27 cellular contexts compared by ENCODE assay signal in the genomic region with DNA sequence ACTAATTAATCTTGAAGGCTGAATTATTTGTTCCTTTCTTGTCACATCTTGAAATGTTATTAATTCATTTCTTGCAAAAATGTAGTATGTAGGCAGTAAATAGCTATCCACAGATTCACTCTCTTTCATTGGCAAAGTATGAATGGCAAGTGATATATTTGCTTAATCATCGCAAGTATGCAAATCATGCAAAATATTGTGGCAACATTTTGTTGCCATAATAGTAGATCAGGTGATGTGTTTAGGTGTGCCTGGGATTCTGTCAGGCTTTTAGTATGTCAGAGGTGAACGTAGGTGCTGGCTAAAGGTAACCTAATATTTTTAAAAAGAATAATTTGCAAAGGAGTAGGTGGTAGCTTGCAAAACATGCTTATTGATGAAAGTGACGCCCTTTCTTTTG. TPM values are rescaled to one million over a fixed set of nuclear protein-coding genes. Genes with fewer than 3 reads are reported as not detected.
DNase-seq lines count a peak whose midpoint lies in the region; ATAC-seq and TF ChIP-seq lines count a peak whose summit lies in the region.
"Had no signal": no experiment of that assay in that cellular context is flagged by ENCODE, and none has a peak within 500 bp of the region (broad histone marks: within the 10 kb centered on the region; RNA-seq: fewer than 3 reads in every experiment).

No MANE protein-coding gene starts in this region.

- H3K27ac Mint-ChIP-seq in effector memory CD8-positive, alpha-beta T cell = peak overlapping the region in 1 of 2 donors; percentile 72
- no peak overlapping the region for H3K27ac Mint-ChIP-seq in WTC11
- H3K27ac Mint-ChIP-seq: activated CD8-positive, alpha-beta T cell treated with anti-CD3 and anti-CD28 coated beads for 36 hours; activated naive CD8-positive, alpha-beta T cell treated with anti-CD3 and anti-CD28 coated beads, Interleukin-2, amount 10 ng/mL, durations not matched to agents 7 days and 5 days; HFFc6 had no signal

- H3K4me2 ChIP-seq in GM23248 (ENCODE audit: unreplicated experiment) (no peak overlapping the region), trophoblast cell (ENCODE audit: low read length) (no peak overlapping the region)

- peaks cover 49 to 79% of the 10 kb centered on the region in 2 donors for H3K4me1 Mint-ChIP-seq in effector memory CD8-positive, alpha-beta T cell (ENCODE audit: low read depth in 2 of 2)
- peaks cover 37% of the 10 kb centered on the region for H3K4me1 Mint-ChIP-seq in WTC11

- H3K23ac ChIP-seq in trophoblast cell (ENCODE audit: low read length) = no peak overlapping the region

- H3K36me3 Mint-ChIP-seq in effector memory CD8-positive, alpha-beta T cell (ENCODE audit: insufficient read depth) = peaks cover 88% of the 10 kb centered on the region
- H3K36me3 Mint-ChIP-seq in WTC11 = peaks cover 25% of the 10 kb centered on the region

- WGBS in GM23248 (ENCODE audit: low coverage in 1 of 2, low lambda C conversion rate in 2 of 2, missing lambda C conversion rate in 2 of 2), 2 experiments = 99 to 100% methylated on average over 3 of the region's 3 CpGs
- no CpG with 5 or more reads among the region's 3 CpGs for WGBS in trophoblast cell (ENCODE audit: extremely low coverage, insufficient coverage, insufficient read length)

- H3K4me3 Mint-ChIP-seq in effector memory CD8-positive, alpha-beta T cell = peak overlapping the region; percentile 17 to 90
- H3K4me3 Mint-ChIP-seq in WTC11 = no peak overlapping the region
- H3K4me3 Mint-ChIP-seq: activated CD8-positive, alpha-beta T cell treated with anti-CD3 and anti-CD28 coated beads for 36 hours; activated naive CD8-positive, alpha-beta T cell treated with anti-CD3 and anti-CD28 coated beads, Interleukin-2, amount 10 ng/mL, durations not matched to agents 7 days and 5 days; HFFc6 had no signal

- peaks cover 5% of the 10 kb centered on the region for H3K79me1 ChIP-seq in trophoblast cell (ENCODE audit: low read length)

- H3K4me1 ChIP-seq in GM23248 (ENCODE audit: insufficient read depth) (peaks cover 38% of the 10 kb centered on the region), trophoblast cell (ENCODE audit: control insufficient read depth in 1 of 2, insufficient read depth in 2 of 2, low read length in 2 of 2) (peaks cover 5 to 7% of the 10 kb centered on the region in 2 experiments), uterus (peaks cover 9 to 11% of the 10 kb centered on the region in 2 donors)
- H3K4me1 ChIP-seq: SJCRH30 had no signal

- POLR2A ChIA-PET in WTC11 (lab: Charles Lee) = no interaction called here

- no peak for ATAC-seq in effector memory CD8-positive, alpha-beta T cell (replicated peaks)
- ATAC-seq in WTC11 = no peak
- ATAC-seq: activated CD8-positive, alpha-beta T cell treated with anti-CD3 and anti-CD28 coated beads for 36 hours had no signal

- H3K4me3 ChIP-seq in GM23248 (no peak overlapping the region), trophoblast cell (ENCODE audit: low read depth, low read length) (no peak overlapping the region), uterus (no peak overlapping the region)
- H3K4me3 ChIP-seq: left ventricle myocardium inferior, SJCRH30 had no signal

- no peak overlapping the region for H4K12ac ChIP-seq in trophoblast cell (ENCODE audit: low read depth, low read length)

- no peak overlapping the region for H4K8ac ChIP-seq in trophoblast cell (ENCODE audit: low read depth, low read length)

- H3K36me3 ChIP-seq in GM23248 (ENCODE audit: low read depth) = peaks cover 13% of the 10 kb centered on the region; the same call in 1 of the 2 replicates
- H3K36me3 ChIP-seq in trophoblast cell (ENCODE audit: control insufficient read depth in 1 of 2, insufficient read depth in 2 of 2, low read length in 2 of 2) = peaks cover 7 to 18% of the 10 kb centered on the region in 2 experiments
- H3K36me3 ChIP-seq in uterus = no peaks in the 10 kb centered on the region
- H3K36me3 ChIP-seq: SJCRH30 had no signal

- H3K79me2 ChIP-seq in GM23248 (ENCODE audit: insufficient read depth) = peaks cover 44% of the 10 kb centered on the region
- peaks cover 5% of the 10 kb centered on the region for H3K79me2 ChIP-seq in trophoblast cell (ENCODE audit: control insufficient read depth, insufficient read depth, low read length, poor library complexity)

- no peak overlapping the region for H3K14ac ChIP-seq in trophoblast cell (ENCODE audit: low read length)

- peak; percentile 37 for DNase-seq in GM23248
- peak; percentile 29 for DNase-seq in NCI-H526 treated with DMSO at 0.1 percent for 48 hours (lab: John Stamatoyannopoulos, UW)
- DNase-seq in effector memory CD8-positive, alpha-beta T cell = no peak
- DNase-seq in trophoblast cell = peak; percentile 57 to 95
- no peak for DNase-seq in cardiac septum (ENCODE audit: low spot score)
- DNase-seq in DMS114 treated with DMSO at 0.1 percent for 48 hours (lab: John Stamatoyannopoulos, UW; ENCODE audit: unreplicated experiment) = no peak
- no peak for DNase-seq in WTC11 (ENCODE audit: low spot score)
- DNase-seq in uterus = no peak
- DNase-seq: activated CD4-positive, CD25-positive, alpha-beta regulatory T cell treated with anti-CD3 and anti-CD28 coated beads, Interleukin-2, amount 50 U/mL, for 72 hours; activated CD8-positive, alpha-beta T cell treated with anti-CD3 and anti-CD28 coated beads for 36 hours; activated gamma-delta T cell; activated naive CD8-positive, alpha-beta T cell treated with anti-CD3 and anti-CD28 coated beads, Interleukin-2, amount 10 ng/mL, durations not matched to agents 7 days and 5 days; C1 segment of cervical spinal cord; central memory CD4-positive, alpha-beta T cell; dermis blood vessel endothelial cell; GOT3; HFFc6; left ventricle myocardium inferior; naive B cell; NCI-H1105; NCI-H187 treated with DMSO at 0.1 percent for 48 hours; NCI-H524 treated with DMSO at 0.1 percent for 48 hours; occipital lobe; SJCRH30; small intestine; stimulated activated CD8-positive, alpha-beta memory T cell treated with anti-CD3 and anti-CD28 coated beads, Interleukin-4, amount 100 ng/mL, for 48 hours; substantia nigra had no signal

- TF ChIP-seq POLR2A in uterus (IDR thresholded peaks at IDR 0.05) = no peak

- no peak overlapping the region for H2BK120ac ChIP-seq in trophoblast cell (ENCODE audit: insufficient read depth, low read length, poor library complexity)

- no peaks in the 10 kb centered on the region for H4K20me1 ChIP-seq in GM23248 (ENCODE audit: insufficient read depth)

- peaks cover 48% of the 10 kb centered on the region for H3F3A ChIP-seq in GM23248 (ENCODE audit: insufficient read depth)

- no peak overlapping the region for H3K27ac ChIP-seq in GM23248
- H3K27ac ChIP-seq in trophoblast cell (ENCODE audit: low read depth, low read length) = no peak overlapping the region
- no peak overlapping the region for H3K27ac ChIP-seq in uterus
- H3K27ac ChIP-seq: left ventricle myocardium inferior, SJCRH30 had no signal

- TF ChIP-seq CTCF in WTC11 (IDR thresholded peaks at IDR 0.05) (no peak), uterus (IDR thresholded peaks at IDR 0.05) (no peak)

- H3K27me3 ChIP-seq in GM23248 (replicated peaks; ENCODE audit: insufficient read depth) (no peaks in the 10 kb centered on the region), trophoblast cell (ENCODE audit: insufficient read depth, low read length) (no peaks in the 10 kb centered on the region), uterus (no peaks in the 10 kb centered on the region)

- no peak overlapping the region for H3K4ac ChIP-seq in trophoblast cell (ENCODE audit: low read depth, low read length)

- no peaks in the 10 kb centered on the region for H3K9me3 ChIP-seq in GM23248 (ENCODE audit: low read depth)
- no peaks in the 10 kb centered on the region for H3K9me3 ChIP-seq in trophoblast cell (ENCODE audit: insufficient read depth, low read depth, low read length)
- no peaks in the 10 kb centered on the region for H3K9me3 ChIP-seq in uterus
- H3K9me3 ChIP-seq: left ventricle myocardium inferior, SJCRH30 had no signal

- no peak overlapping the region for H4K91ac ChIP-seq in trophoblast cell (ENCODE audit: low read depth, low read length)

- H2BK12ac ChIP-seq in trophoblast cell (ENCODE audit: low read length) = no peak overlapping the region

- H3K9me2 ChIP-seq in GM23248 (ENCODE audit: insufficient read depth) = no peaks in the 10 kb centered on the region

- H3K9me3 Mint-ChIP-seq in effector memory CD8-positive, alpha-beta T cell = no peaks in the 10 kb centered on the region
- no peaks in the 10 kb centered on the region for H3K9me3 Mint-ChIP-seq in WTC11
- H3K9me3 Mint-ChIP-seq: activated CD8-positive, alpha-beta T cell treated with anti-CD3 and anti-CD28 coated beads for 36 hours; activated naive CD8-positive, alpha-beta T cell treated with anti-CD3 and anti-CD28 coated beads, Interleukin-2, amount 10 ng/mL, durations not matched to agents 7 days and 5 days; HFFc6; naive B cell had no signal

- intact Hi-C loops in cardiac septum (cut with DNase I) = no loop called here
- intact Hi-C loops in uterus (cut with DNase I; ENCODE audit: low total_unique reads) = no loop called here

- H2BK5ac ChIP-seq in trophoblast cell (ENCODE audit: low read depth, low read length, poor library complexity) = no peak overlapping the region

- H3K27me3 Mint-ChIP-seq in effector memory CD8-positive, alpha-beta T cell = no peaks in the 10 kb centered on the region
- peaks cover 11% of the 10 kb centered on the region for H3K27me3 Mint-ChIP-seq in WTC11 (ENCODE audit: low read depth)
- H3K27me3 Mint-ChIP-seq: activated CD8-positive, alpha-beta T cell treated with anti-CD3 and anti-CD28 coated beads for 36 hours; activated naive CD8-positive, alpha-beta T cell treated with anti-CD3 and anti-CD28 coated beads, Interleukin-2, amount 10 ng/mL, durations not matched to agents 7 days and 5 days; naive B cell had no signal

- in situ Hi-C loops in GM23248 (cut with MboI) = no loop called here

- H3K9ac ChIP-seq in GM23248 = no peak overlapping the region
- H3K9ac ChIP-seq in trophoblast cell (ENCODE audit: low read length) = no peak overlapping the region

- H2AFZ ChIP-seq in GM23248 (no peak overlapping the region), trophoblast cell (ENCODE audit: insufficient read depth, low read length, poor library complexity) (no peak overlapping the region)

- no peak overlapping the region for H2AK5ac ChIP-seq in trophoblast cell (ENCODE audit: low read length)

- H3K18ac ChIP-seq in trophoblast cell (ENCODE audit: low read length) = no peak overlapping the region

- CTCF ChIA-PET in WTC11 (lab: Charles Lee) = no interaction called here

TF ChIP-seq in WTC11, 78 proteins besides CTCF, POLR2A, EP300 and RAD21 (continues in another document):
- TF ChIP-seq GABPB1 (CRISPR knock-in tag; IDR thresholded peaks at IDR 0.05) (no peak), TP53 (CRISPR knock-in tag; IDR thresholded peaks at IDR 0.05) (no peak), EMX1 (CRISPR knock-in tag; IDR thresholded peaks at IDR 0.05) (no peak), RELA (CRISPR knock-in tag; IDR thresholded peaks at IDR 0.05; ENCODE audit: borderline replicate concordance) (no peak)

RNA-seq across cellular contexts. Expression of a gene that starts 5.9 kb away (rescaled TPM):
- 3.7 and 8.5 TPM in 2 replicates for total RNA-seq in GM23248 (2014; rRNA removed; shearing (Covaris generic))
- polyA plus RNA-seq in GM23248 (2016; fragmentation: Nextera tagmentation; extraction: Ambion mirVana) = 4.8 and 4.9 TPM in 2 replicates
- 42.6 and 49.1 TPM in 2 replicates for polyA plus RNA-seq in trophoblast cell (2013)
- total RNA-seq in cardiac septum (6.1 TPM), WTC11 (2021) (9.8 to 13.8 TPM (median 11.8 TPM) in 3 replicates), uterus (10 to 100 TPM; 13.3 to 63.0 (median 24.4) TPM)

Comparison
In these comparisons a context has a peak if more than half of its experiments do, and no peak if none do; other contexts are left out.
1. DNase-seq: peak in GM23248 (single experiment), NCI-H526 treated with DMSO at 0.1 percent for 48 hours (single experiment) and trophoblast cell (2 of 2); none in effector memory CD8-positive, alpha-beta T cell (0 of 3), cardiac septum (single experiment), DMS114 treated with DMSO at 0.1 percent for 48 hours (single experiment), WTC11 (single experiment) and uterus (0 of 2).